In the genomic region with DNA sequence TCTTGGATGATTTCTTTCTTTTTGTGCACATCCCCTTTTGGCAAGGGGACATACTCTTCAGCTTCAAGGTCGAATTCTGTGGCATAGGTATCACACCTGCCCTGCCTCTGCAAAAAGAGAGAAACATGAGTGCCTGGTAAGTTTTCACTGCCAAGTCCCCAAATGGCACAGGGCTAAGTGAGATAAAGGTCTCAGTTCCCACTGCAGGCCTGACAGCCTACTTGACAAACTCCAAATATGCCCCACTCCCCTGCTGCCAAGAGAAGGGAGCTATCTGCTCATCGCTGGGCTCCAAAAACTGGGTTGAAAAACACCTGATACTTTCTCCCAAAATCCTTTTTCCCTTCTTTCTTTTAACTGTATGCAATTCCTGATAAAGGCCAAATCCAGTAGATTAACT, we compare ENCODE assay signal across 21 cellular contexts.
"Had no signal": no experiment of that assay in that cellular context is flagged by ENCODE, and none has a peak within 500 bp of the region (broad histone marks: within the 10 kb centered on the region; RNA-seq: fewer than 3 reads in every experiment).

No MANE protein-coding gene starts in this region.

- H3K27me3 Mint-ChIP-seq: activated CD4-positive, alpha-beta memory T cell treated with anti-CD3 and anti-CD28 coated beads, Interleukin-2, amount 10 ng/mL, durations not matched to agents 7 days and 5 days; activated CD4-positive, alpha-beta T cell treated with anti-CD3 and anti-CD28 coated beads, Interleukin-2, amount 10 ng/mL, durations not matched to agents 24 days and 14 days; activated T-helper 17 cell treated with anti-CD3 and anti-CD28 coated beads, Interleukin-2, amount 50 U/mL, for 72 hours; memory B cell; stimulated activated memory B cell treated with anti-CD40 and anti-IgM and Interleukin-4, amounts not matched to agents 10 μg/mL and 1 μg/mL and 100 μg/mL, for 72 hours; type B pancreatic cell had no signal

- H3K9me3 Mint-ChIP-seq: activated CD4-positive, alpha-beta memory T cell treated with anti-CD3 and anti-CD28 coated beads, Interleukin-2, amount 10 ng/mL, durations not matched to agents 7 days and 5 days; activated CD4-positive, alpha-beta T cell treated with anti-CD3 and anti-CD28 coated beads, Interleukin-2, amount 10 ng/mL, durations not matched to agents 24 days and 14 days; activated naive CD4-positive, alpha-beta T cell treated with anti-CD3 and anti-CD28 coated beads, Interleukin-2, amount 50 U/mL, for 72 hours; activated T-helper 17 cell treated with anti-CD3 and anti-CD28 coated beads, Interleukin-2, amount 50 U/mL, for 72 hours; memory B cell; nephron progenitor cell; stimulated activated memory B cell treated with anti-CD40 and anti-IgM and Interleukin-4, amounts not matched to agents 10 μg/mL and 1 μg/mL and 100 μg/mL, for 72 hours; type B pancreatic cell had no signal

- H3K9me2 ChIP-seq: SK-N-SH had no signal

- H3K4me1 ChIP-seq: breast epithelium, suprapubic skin had no signal

- H3K36me3 ChIP-seq: breast epithelium had no signal

- H3K9ac ChIP-seq: SK-N-SH had no signal

- H3K27ac Mint-ChIP-seq: activated CD4-positive, alpha-beta memory T cell treated with anti-CD3 and anti-CD28 coated beads, Interleukin-2, amount 10 ng/mL, durations not matched to agents 7 days and 5 days; activated CD4-positive, alpha-beta T cell treated with anti-CD3 and anti-CD28 coated beads, Interleukin-2, amount 10 ng/mL, durations not matched to agents 24 days and 14 days; activated T-helper 17 cell treated with anti-CD3 and anti-CD28 coated beads, Interleukin-2, amount 50 U/mL, for 72 hours; memory B cell; nephron progenitor cell; stimulated activated memory B cell treated with anti-CD40 and anti-IgM and Interleukin-4, amounts not matched to agents 10 μg/mL and 1 μg/mL and 100 μg/mL, for 72 hours; type B pancreatic cell had no signal

- ATAC-seq: activated CD4-positive, CD25-positive, alpha-beta regulatory T cell treated with anti-CD3 and anti-CD28 coated beads, Interleukin-2, amount 50 U/mL, for 24 hours; activated naive CD4-positive, alpha-beta T cell treated with anti-CD3 and anti-CD28 coated beads, Interleukin-2, amount 50 U/mL, for 72 hours; activated T-helper 17 cell treated with anti-CD3 and anti-CD28 coated beads, Interleukin-2, amount 50 U/mL, for 72 hours; sciatic nerve; stimulated activated memory B cell treated with anti-CD40 and anti-IgM and Interleukin-4, amounts not matched to agents 10 μg/mL and 1 μg/mL and 100 μg/mL, for 72 hours had no signal

- H3K4me1 Mint-ChIP-seq: activated T-helper 17 cell treated with anti-CD3 and anti-CD28 coated beads, Interleukin-2, amount 50 U/mL, for 72 hours; memory B cell; stimulated activated memory B cell treated with anti-CD40 and anti-IgM and Interleukin-4, amounts not matched to agents 10 μg/mL and 1 μg/mL and 100 μg/mL, for 72 hours had no signal

- H3K9me3 ChIP-seq: breast epithelium, SK-N-SH, stomach, suprapubic skin had no signal

- H3K4me2 ChIP-seq: SK-N-SH had no signal

- H3K4me3 ChIP-seq: breast epithelium, coronary artery, stomach, suprapubic skin had no signal

- DNase-seq: activated CD4-positive, alpha-beta memory T cell treated with anti-CD3 and anti-CD28 coated beads, Interleukin-2, amount 10 ng/mL, durations not matched to agents 7 days and 5 days; activated CD4-positive, alpha-beta T cell treated with anti-CD3 and anti-CD28 coated beads, Interleukin-2, amount 10 ng/mL, durations not matched to agents 24 days and 14 days; activated T-cell treated with anti-CD3 and anti-CD28 coated beads, Interleukin-2, amount 50 U/mL, for 1 hour; cerebellar nuclear complex; erythroblast; foreskin fibroblast; nephron progenitor cell; SK-N-SH; small intestine; stimulated activated CD4-positive, alpha-beta T cell treated with anti-CD3 and anti-CD28 coated beads, Interleukin-2, amount 100 ng/mL, for 24 hours; stomach had no signal

- H3K27me3 ChIP-seq: breast epithelium, stomach, suprapubic skin had no signal

- H3K4me3 Mint-ChIP-seq: activated CD4-positive, alpha-beta memory T cell treated with anti-CD3 and anti-CD28 coated beads, Interleukin-2, amount 10 ng/mL, durations not matched to agents 7 days and 5 days; activated CD4-positive, alpha-beta T cell treated with anti-CD3 and anti-CD28 coated beads, Interleukin-2, amount 10 ng/mL, durations not matched to agents 24 days and 14 days; activated T-helper 17 cell treated with anti-CD3 and anti-CD28 coated beads, Interleukin-2, amount 50 U/mL, for 72 hours; memory B cell; nephron progenitor cell; stimulated activated memory B cell treated with anti-CD40 and anti-IgM and Interleukin-4, amounts not matched to agents 10 μg/mL and 1 μg/mL and 100 μg/mL, for 72 hours; type B pancreatic cell had no signal

- H3K27ac ChIP-seq: breast epithelium, coronary artery, stomach, suprapubic skin had no signal
